Comparison of ENCODE assay signal across 8 cellular contexts in the genomic region with DNA sequence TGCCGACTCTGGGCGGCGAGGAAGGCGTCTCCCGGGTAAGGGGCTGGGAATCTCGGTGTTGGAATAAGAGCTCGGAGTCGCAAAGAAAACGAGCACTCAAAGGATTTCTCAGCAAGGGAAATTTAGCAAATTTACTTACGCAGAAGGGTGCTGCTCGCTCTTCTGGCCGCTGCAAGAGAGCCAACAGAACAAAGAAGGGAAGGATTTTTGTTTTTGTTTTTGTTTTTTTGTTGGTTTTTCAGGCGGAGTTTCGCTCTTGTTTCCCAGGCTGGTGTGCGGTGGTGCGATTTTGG. TPM values are rescaled to one million over a fixed set of nuclear protein-coding genes. Genes with fewer than 3 reads are reported as not detected.
DNase-seq lines count a peak whose midpoint lies in the region; ATAC-seq and TF ChIP-seq lines count a peak whose summit lies in the region.

No MANE protein-coding gene starts in this region.

- H3K9me3 Mint-ChIP-seq in effector memory CD8-positive, alpha-beta T cell: no peaks in the 10 kb centered on the region

- H3K27ac ChIP-seq in BLaER1: peak overlapping the region; percentile 95
- H3K27ac ChIP-seq in OCI-LY1 (ENCODE audit: low read depth, low read length, poor library complexity, severe bottlenecking): peak overlapping the region; percentile 20
- H3K27ac ChIP-seq in neural cell (ENCODE audit: low read length): peak overlapping the region; percentile 86

- H3K27ac Mint-ChIP-seq in effector memory CD8-positive, alpha-beta T cell: peak overlapping the region; percentile 97 to 98

- H2AFZ ChIP-seq in OCI-LY1 (ENCODE audit: low read length) (no peak overlapping the region), neural cell (ENCODE audit: low read depth, low read length) (peak overlapping the region; percentile 84)

- H3K4me3 ChIP-seq in BLaER1 (peak overlapping the region; percentile 99), OCI-LY1 (ENCODE audit: low read depth, low read length, poor library complexity, severe bottlenecking) (peak overlapping the region; percentile 93), neural cell (ENCODE audit: low read length) (peak overlapping the region; percentile 86)

- no peaks in the 10 kb centered on the region for H3F3A ChIP-seq in OCI-LY1 (ENCODE audit: insufficient read depth, low read length)
- no peaks in the 10 kb centered on the region for H3F3A ChIP-seq in neural cell (ENCODE audit: insufficient read depth, low read length, poor library complexity, severe bottlenecking)

- peak overlapping the region; percentile 97 to 98 for H3K4me3 Mint-ChIP-seq in effector memory CD8-positive, alpha-beta T cell

- peak overlapping the region; percentile 98 for H3K9ac ChIP-seq in BLaER1
- peak overlapping the region; percentile 93 for H3K9ac ChIP-seq in OCI-LY1 (ENCODE audit: low read length)
- peak overlapping the region; percentile 91 for H3K9ac ChIP-seq in neural cell (ENCODE audit: low read length)

- H3K4me1 ChIP-seq in BLaER1: peaks cover 54% of the 10 kb centered on the region
- H3K4me1 ChIP-seq in OCI-LY1 (ENCODE audit: insufficient read depth, low read length, severe bottlenecking): peaks cover 22% of the 10 kb centered on the region

- peaks cover 17% of the 10 kb centered on the region for H3K36me3 Mint-ChIP-seq in effector memory CD8-positive, alpha-beta T cell (ENCODE audit: insufficient read depth)

- no peak for TF ChIP-seq RAD21 in neural cell (conservative IDR thresholded peaks at IDR 0.05)

- peaks cover 25% of the 10 kb centered on the region for H3K9me3 ChIP-seq in BLaER1
- no peaks in the 10 kb centered on the region for H3K9me3 ChIP-seq in OCI-LY1 (ENCODE audit: low read length)
- no peaks in the 10 kb centered on the region for H3K9me3 ChIP-seq in neural cell (ENCODE audit: low read length)

- H3K36me3 ChIP-seq in BLaER1 (peaks cover 42% of the 10 kb centered on the region), OCI-LY1 (ENCODE audit: insufficient read depth, low read length) (peaks cover 15% of the 10 kb centered on the region; the same call in 1 of the 2 replicates), neural cell (ENCODE audit: insufficient read depth, low read length) (no peaks in the 10 kb centered on the region)

- no peak for ATAC-seq in effector memory CD8-positive, alpha-beta T cell (replicated peaks)
- no peak for ATAC-seq in omental fat pad (ENCODE audit: low FRiP score)

- H4K20me1 ChIP-seq in BLaER1 (peaks cover 28% of the 10 kb centered on the region), OCI-LY1 (ENCODE audit: insufficient read depth, low read length) (no peaks in the 10 kb centered on the region), neural cell (ENCODE audit: insufficient read depth) (no peaks in the 10 kb centered on the region)

- peak overlapping the region; percentile 98 for H3K4me2 ChIP-seq in BLaER1
- H3K4me2 ChIP-seq in OCI-LY1 (ENCODE audit: low read length): peak overlapping the region; percentile 46
- peak overlapping the region; percentile 76 for H3K4me2 ChIP-seq in neural cell (ENCODE audit: low read length)

- peaks cover 34% of the 10 kb centered on the region in 2 donors for H3K4me1 Mint-ChIP-seq in effector memory CD8-positive, alpha-beta T cell (ENCODE audit: low read depth in 2 of 2)

- TF ChIP-seq CTCF in OCI-LY1 (IDR thresholded peaks at IDR 0.05; ENCODE audit: low read length) (no peak), neural cell (IDR thresholded peaks at IDR 0.05; ENCODE audit: poor library complexity, severe bottlenecking) (no peak), omental fat pad (IDR thresholded peaks at IDR 0.05) (no peak)

- DNase-seq in effector memory CD8-positive, alpha-beta T cell: no peak
- DNase-seq in putamen (ENCODE audit: low spot score) (no peak), NCI-H2107 treated with DMSO at 0.1 percent for 48 hours (lab: John Stamatoyannopoulos, UW; ENCODE audit: unreplicated experiment) (no peak), cerebellar nuclear complex (lab: John Stamatoyannopoulos, UW) (no peak), omental fat pad (ENCODE audit: low spot score) (no peak)

- no peaks in the 10 kb centered on the region for H3K9me2 ChIP-seq in OCI-LY1 (ENCODE audit: low read depth, low read length)
- no peaks in the 10 kb centered on the region for H3K9me2 ChIP-seq in neural cell (ENCODE audit: insufficient read depth, low read length)

- H3K79me2 ChIP-seq in OCI-LY1 (ENCODE audit: insufficient read depth, low read length) (peaks cover 43% of the 10 kb centered on the region), neural cell (replicated peaks; ENCODE audit: insufficient read depth, low read length) (peaks cover 47% of the 10 kb centered on the region)

- H3K27me3 Mint-ChIP-seq in effector memory CD8-positive, alpha-beta T cell: no peaks in the 10 kb centered on the region

- TF ChIP-seq EP300 in neural cell (conservative IDR thresholded peaks at IDR 0.05; ENCODE audit: poor library complexity, severe bottlenecking): peak; percentile 6

- H3K27me3 ChIP-seq in BLaER1 (no peaks in the 10 kb centered on the region), OCI-LY1 (ENCODE audit: insufficient read depth, low read length) (no peaks in the 10 kb centered on the region), neural cell (ENCODE audit: insufficient read depth, low read depth, low read length) (no peaks in the 10 kb centered on the region)

TF ChIP-seq in neural cell, 6 proteins besides CTCF, POLR2A, EP300 and RAD21:
- TF ChIP-seq POLR2AphosphoS5 (IDR thresholded peaks at IDR 0.05) (no peak), MXI1 (conservative IDR thresholded peaks at IDR 0.05; ENCODE audit: poor library complexity, severe bottlenecking) (peak; percentile 3), TAF1 (IDR thresholded peaks at IDR 0.05; ENCODE audit: low read depth) (peak; percentile 35), SMC3 (conservative IDR thresholded peaks at IDR 0.05; ENCODE audit: poor library complexity) (no peak), EZH2 (IDR thresholded peaks at IDR 0.05; ENCODE audit: borderline replicate concordance, insufficient read depth, low read length, poor library complexity, severe bottlenecking) (no peak), REST (IDR thresholded peaks at IDR 0.05; ENCODE audit: borderline replicate concordance) (no peak)

RNA-seq across cellular contexts. Expression of gene GTF3C5, which starts 0.3 kb away (rescaled TPM):
- 95.0 and 103 TPM in 2 replicates for polyA plus RNA-seq in neural cell
- 61.4 and 77.2 TPM in 2 replicates for polyA minus RNA-seq in neural cell
- 10 to 100 TPM; 32.6 to 54.2 (median 39.0) TPM for total RNA-seq in omental fat pad

RNA-seq across cellular contexts. Expression of gene CEL, which starts 30.7 kb away (rescaled TPM):
- 0.95 and 2.7 TPM in 2 replicates for polyA plus RNA-seq in neural cell
- 0.73 and 1.0 TPM in 2 replicates for polyA minus RNA-seq in neural cell
- total RNA-seq in omental fat pad: under 1 TPM; 0.28 to 0.56 (median 0.34) TPM

RNA-seq across cellular contexts. Expression of gene GFI1B, which starts 52.6 kb away (rescaled TPM):
- not detected in 2 replicates for polyA plus RNA-seq in neural cell
- polyA minus RNA-seq in neural cell: 0.23 TPM in 1 of 2 replicates, not detected in the other
- not detected for total RNA-seq in omental fat pad

Comparison
In these comparisons a context has a peak if more than half of its experiments do, and no peak if none do; other contexts are left out.
1. H3K27ac ChIP-seq: peak in every context shown above with its lines; median percentile 95 in BLaER1; 86 in neural cell; 20 in OCI-LY1.
2. H3K4me2 ChIP-seq: peak in every context shown above with its lines; median percentile 98 in BLaER1; 76 in neural cell; 46 in OCI-LY1.